27 cellular contexts compared by ENCODE assay signal in the genomic region with DNA sequence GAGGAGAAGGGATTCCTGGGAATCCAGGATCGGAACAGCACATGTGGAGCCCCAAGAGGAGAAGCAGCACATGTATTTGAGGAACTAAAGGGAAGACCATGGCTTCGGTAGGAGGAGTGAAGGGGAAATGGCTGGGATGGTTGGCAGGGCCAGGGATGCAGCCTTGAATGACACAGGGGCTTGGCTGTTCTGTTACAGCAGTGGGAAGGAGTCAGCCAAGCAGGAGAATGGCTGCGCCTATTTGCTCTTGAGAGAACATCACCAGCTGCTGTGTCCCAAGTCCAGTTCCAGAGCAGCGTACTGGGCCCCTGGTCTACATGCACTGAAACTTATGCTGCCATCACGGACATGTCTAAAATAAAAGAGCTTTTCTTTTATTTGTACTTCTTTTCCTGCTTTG.
"Had no signal": no experiment of that assay in that cellular context is flagged by ENCODE, and none has a peak within 500 bp of the region (broad histone marks: within the 10 kb centered on the region; RNA-seq: fewer than 3 reads in every experiment).

No MANE protein-coding gene starts in this region.

- H3K36me3 Mint-ChIP-seq: stimulated activated effector memory CD8-positive, alpha-beta T cell treated with anti-CD3 and anti-CD28 coated beads, Interleukin-12 subunit alpha, Interleukin-12 subunit beta, amount 100 ng/mL, for 72 hours; stimulated activated memory B cell treated with anti-CD40 and anti-IgM and Interleukin-4, amounts not matched to agents 10 μg/mL and 1 μg/mL and 100 μg/mL, for 72 hours; stimulated activated naive B cell treated with anti-CD40 and anti-IgM and Interleukin-4, amounts not matched to agents 10 μg/mL and 1 μg/mL and 100 μg/mL, for 72 hours; type B pancreatic cell had no signal

- ATAC-seq: stimulated activated effector memory CD8-positive, alpha-beta T cell treated with anti-CD3 and anti-CD28 coated beads, Interleukin-12 subunit alpha, Interleukin-12 subunit beta, amount 100 ng/mL, for 72 hours; stimulated activated memory B cell treated with anti-CD40 and anti-IgM and Interleukin-4, amounts not matched to agents 10 μg/mL and 1 μg/mL and 100 μg/mL, for 72 hours; stimulated activated naive B cell treated with anti-CD40 and anti-IgM and Interleukin-4, amounts not matched to agents 10 μg/mL and 1 μg/mL and 100 μg/mL, for 72 hours; stimulated activated naive CD8-positive, alpha-beta T cell treated with anti-CD3 and anti-CD28 coated beads, Interleukin-15, amount 100 ng/mL, for 72 hours; stimulated activated naive CD8-positive, alpha-beta T cell treated with anti-CD3 and anti-CD28 coated beads, Interleukin-15, Interleukin-2, amounts not matched to agents 100 U/mL and 50 U/mL, for 24 hours had no signal

- H3K4me3 ChIP-seq: stomach, suprapubic skin, testis, thoracic aorta, thyroid gland, tibial artery, tibial nerve, transverse colon, upper lobe of left lung, upper lobe of right lung, uterus, vagina had no signal

- H3K4me1 ChIP-seq: stomach, suprapubic skin, testis, thyroid gland, tibial artery, tibial nerve, transverse colon, upper lobe of left lung, upper lobe of right lung, uterus, vagina had no signal

- H3K9me3 ChIP-seq: stomach, suprapubic skin, testis, thoracic aorta, thyroid gland, tibial artery, tibial nerve, transverse colon, upper lobe of left lung, upper lobe of right lung, uterus, vagina had no signal

- DNase-seq: stimulated activated CD4-positive, alpha-beta T cell treated with anti-CD3 and anti-CD28 coated beads, Interleukin-2, amount 100 ng/mL, for 48 hours; stimulated activated CD4-positive, alpha-beta T cell treated with anti-CD3 and anti-CD28 coated beads, Interleukin-4, amount 100 ng/mL, for 1 hour; stimulated activated CD4-positive, alpha-beta T cell treated with anti-CD3 and anti-CD28 coated beads, Interleukin-4, amount 100 ng/mL, for 24 hours; stimulated activated CD4-positive, alpha-beta T cell treated with anti-CD3 and anti-CD28 coated beads, Interleukin-4, amount 100 ng/mL, for 4 hours; stimulated activated CD8-positive, alpha-beta memory T cell treated with anti-CD3 and anti-CD28 coated beads, Interleukin-4, amount 100 ng/mL, for 48 hours; stimulated activated naive B cell treated with anti-CD40 and anti-IgM and Interleukin-4, amounts not matched to agents 10 μg/mL and 1 μg/mL and 100 μg/mL, for 72 hours; stimulated activated naive CD4-positive, alpha-beta T cell; stimulated activated naive CD4-positive, alpha-beta T cell treated with Interleukin-2 at 50 U/mL for 16 hours; stimulated activated naive CD8-positive, alpha-beta T cell treated with anti-CD3 and anti-CD28 coated beads, Interleukin-15, amount 100 ng/mL, for 72 hours; stimulated activated naive CD8-positive, alpha-beta T cell treated with anti-CD3 and anti-CD28 coated beads, Interleukin-15, Interleukin-2, amounts not matched to agents 100 U/mL and 50 U/mL, for 24 hours; stomach; substantia nigra; testis; thyroid gland; tibial artery; transverse colon; upper lobe of left lung; upper lobe of right lung; uterus had no signal

- H3K27me3 Mint-ChIP-seq: stimulated activated naive CD8-positive, alpha-beta T cell treated with anti-CD3 and anti-CD28 coated beads, Interleukin-15, amount 100 ng/mL, for 72 hours had no signal

- H3K4me1 Mint-ChIP-seq: stimulated activated effector memory CD8-positive, alpha-beta T cell treated with anti-CD3 and anti-CD28 coated beads, Interleukin-12 subunit alpha, Interleukin-12 subunit beta, amount 100 ng/mL, for 72 hours; stimulated activated memory B cell treated with anti-CD40 and anti-IgM and Interleukin-4, amounts not matched to agents 10 μg/mL and 1 μg/mL and 100 μg/mL, for 72 hours; stimulated activated naive B cell treated with anti-CD40 and anti-IgM and Interleukin-4, amounts not matched to agents 10 μg/mL and 1 μg/mL and 100 μg/mL, for 72 hours; stimulated activated naive CD8-positive, alpha-beta T cell treated with anti-CD3 and anti-CD28 coated beads, Interleukin-15, amount 100 ng/mL, for 72 hours had no signal

- H3K36me3 ChIP-seq: stomach, suprapubic skin, thoracic aorta, thyroid gland, tibial artery, tibial nerve, transverse colon, upper lobe of left lung, upper lobe of right lung, uterus, vagina had no signal

- H3K27ac Mint-ChIP-seq: stimulated activated effector memory CD8-positive, alpha-beta T cell treated with anti-CD3 and anti-CD28 coated beads, Interleukin-12 subunit alpha, Interleukin-12 subunit beta, amount 100 ng/mL, for 72 hours; stimulated activated memory B cell treated with anti-CD40 and anti-IgM and Interleukin-4, amounts not matched to agents 10 μg/mL and 1 μg/mL and 100 μg/mL, for 72 hours; stimulated activated naive B cell treated with anti-CD40 and anti-IgM and Interleukin-4, amounts not matched to agents 10 μg/mL and 1 μg/mL and 100 μg/mL, for 72 hours; stimulated activated naive CD8-positive, alpha-beta T cell treated with anti-CD3 and anti-CD28 coated beads, Interleukin-15, amount 100 ng/mL, for 72 hours; stimulated activated naive CD8-positive, alpha-beta T cell treated with anti-CD3 and anti-CD28 coated beads, Interleukin-15, Interleukin-2, amounts not matched to agents 100 ng/mL and 50 ng/mL, for 24 hours; type B pancreatic cell had no signal

- H3K27me3 ChIP-seq: suprapubic skin, testis, thyroid gland, tibial artery, tibial nerve, upper lobe of left lung, upper lobe of right lung, uterus, vagina had no signal

- H3K9me3 Mint-ChIP-seq: stimulated activated naive CD8-positive, alpha-beta T cell treated with anti-CD3 and anti-CD28 coated beads, Interleukin-15, amount 100 ng/mL, for 72 hours; type B pancreatic cell had no signal

- H3K27ac ChIP-seq: stomach, suprapubic skin, testis, thoracic aorta, thyroid gland, tibial artery, tibial nerve, transverse colon, upper lobe of left lung, upper lobe of right lung, uterus, vagina had no signal

- H3K4me3 Mint-ChIP-seq: stimulated activated effector memory CD8-positive, alpha-beta T cell treated with anti-CD3 and anti-CD28 coated beads, Interleukin-12 subunit alpha, Interleukin-12 subunit beta, amount 100 ng/mL, for 72 hours; stimulated activated memory B cell treated with anti-CD40 and anti-IgM and Interleukin-4, amounts not matched to agents 10 μg/mL and 1 μg/mL and 100 μg/mL, for 72 hours; stimulated activated naive B cell treated with anti-CD40 and anti-IgM and Interleukin-4, amounts not matched to agents 10 μg/mL and 1 μg/mL and 100 μg/mL, for 72 hours; stimulated activated naive CD8-positive, alpha-beta T cell treated with anti-CD3 and anti-CD28 coated beads, Interleukin-15, amount 100 ng/mL, for 72 hours; stimulated activated naive CD8-positive, alpha-beta T cell treated with anti-CD3 and anti-CD28 coated beads, Interleukin-15, Interleukin-2, amounts not matched to agents 100 ng/mL and 50 ng/mL, for 24 hours; type B pancreatic cell had no signal
